In the genomic region with DNA sequence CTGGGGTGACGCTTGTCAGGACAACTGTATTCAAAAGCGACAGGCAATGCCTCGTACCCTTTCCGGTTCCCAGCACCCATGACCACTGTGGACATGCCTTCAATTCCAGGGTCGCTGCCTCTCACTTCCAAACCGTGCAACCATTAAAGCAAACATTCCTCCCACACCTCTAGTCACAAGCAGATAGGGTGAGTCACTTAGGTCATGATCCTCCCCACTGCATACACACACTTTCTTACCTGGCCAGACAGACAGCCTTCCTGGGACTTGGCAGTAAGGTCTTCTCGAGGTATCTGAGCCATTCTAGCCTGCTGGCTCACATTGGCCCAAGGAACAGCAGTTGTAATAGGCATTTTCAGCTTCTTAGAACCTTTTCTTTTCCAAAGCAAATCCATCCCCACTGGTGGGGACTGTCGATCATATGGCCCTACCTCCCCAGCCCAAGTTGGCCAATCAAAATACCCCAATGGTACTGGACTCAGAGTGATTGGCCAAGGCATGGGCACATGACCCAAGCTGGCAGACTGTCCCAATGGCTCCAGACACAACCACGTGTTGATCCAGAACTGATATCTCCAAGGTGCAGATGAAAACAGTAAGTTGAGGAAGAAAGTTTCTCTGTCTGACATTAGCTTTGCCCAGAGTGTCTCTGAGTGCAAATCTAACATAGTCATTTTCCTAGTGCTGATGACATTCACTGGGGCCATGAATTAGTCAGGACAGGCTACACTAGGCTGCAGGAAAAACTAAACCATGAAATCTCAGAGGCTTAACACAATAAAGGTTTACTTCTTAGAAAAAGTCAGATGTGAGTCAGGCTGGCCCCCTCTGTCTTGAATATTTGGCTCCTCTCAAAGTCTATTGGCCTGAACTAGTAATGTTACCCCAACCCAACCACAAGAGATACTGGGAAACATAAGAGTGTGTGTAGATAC, we compare ENCODE assay signal across 1 cellular context.
TF ChIP-seq lines count a peak whose summit lies in the region.

No MANE protein-coding gene starts in this region.

TF ChIP-seq in K562, 482 proteins besides CTCF, POLR2A, EP300 and RAD21 (continued from another document and continues in another):
- TF ChIP-seq ZNF609 (CRISPR knock-in tag; IDR thresholded peaks at IDR 0.05; ENCODE audit: borderline replicate concordance) (no peak), HDGF (IDR thresholded peaks at IDR 0.05) (0 out of 2 replicates have a peak, but pooled peaks have one; percentile 25), ZNF24 (IDR thresholded peaks at IDR 0.05) (no peak), ZNF184 (CRISPR knock-in tag; IDR thresholded peaks at IDR 0.05) (no peak), RHOXF2B (CRISPR knock-in tag; conservative IDR thresholded peaks at IDR 0.05) (no peak), MCM7 (IDR thresholded peaks at IDR 0.05) (no peak), ZNF318 (IDR thresholded peaks at IDR 0.05; ENCODE audit: borderline replicate concordance in 1 of 2, low read depth in 1 of 2) (no peak), PHF8 (IDR thresholded peaks at IDR 0.05; ENCODE audit: borderline replicate concordance, low read length) (no peak), TFAP4 (CRISPR knock-in tag; IDR thresholded peaks at IDR 0.05; ENCODE audit: borderline replicate concordance) (no peak), EGR1 (conservative IDR thresholded peaks at IDR 0.05) (peak; percentile 49), PURB (CRISPR knock-in tag; IDR thresholded peaks at IDR 0.05; ENCODE audit: low read depth) (no peak), ZNF507 (tag; conservative IDR thresholded peaks at IDR 0.05) (no peak), MAZ (CRISPR knock-in tag; conservative IDR thresholded peaks at IDR 0.05 in 1 of 2, IDR thresholded peaks at IDR 0.05 in 1 of 2) (peak; percentile 12 to 25; a peak in 1 of 4 replicates), SIN3A (IDR thresholded peaks at IDR 0.05; ENCODE audit: borderline replicate concordance in 2 of 2, control insufficient read depth in 1 of 2, low read depth in 2 of 2, low read length in 2 of 2) (no peak), NR2C1 (IDR thresholded peaks at IDR 0.05) (no peak), NR2C1 (tag; IDR thresholded peaks at IDR 0.05) (no peak; the same call in 1 of the 2 replicates), OTX1 (CRISPR knock-in tag; IDR thresholded peaks at IDR 0.05) (no peak), ZNF445 (CRISPR knock-in tag; IDR thresholded peaks at IDR 0.05; ENCODE audit: low read depth) (no peak), SMARCE1 (IDR thresholded peaks at IDR 0.05) (peak; percentile 93), NFIX (CRISPR knock-in tag; IDR thresholded peaks at IDR 0.05; ENCODE audit: low read depth) (no peak), SP1 (CRISPR knock-in tag; IDR thresholded peaks at IDR 0.05) (peak; percentile 12; the same call in 1 of the 2 replicates), FOXP1 (CRISPR knock-in tag; IDR thresholded peaks at IDR 0.05) (no peak), E2F6 (IDR thresholded peaks at IDR 0.05; ENCODE audit: borderline replicate concordance in 1 of 2, extremely low read depth in 1 of 2, insufficient read depth in 1 of 2, insufficient read length in 1 of 2, low read depth in 1 of 2, low read length in 1 of 2, poor library complexity in 1 of 2, severe bottlenecking in 1 of 2) (peak in 1 of 2 experiments; percentile 42), KAT8 (IDR thresholded peaks at IDR 0.05; ENCODE audit: low read depth) (no peak), ARID1B (IDR thresholded peaks at IDR 0.05) (peak; percentile 86), ZHX1 (conservative IDR thresholded peaks at IDR 0.05; ENCODE audit: low read length) (no peak)
- TF ChIP-seq, protein P1, sequence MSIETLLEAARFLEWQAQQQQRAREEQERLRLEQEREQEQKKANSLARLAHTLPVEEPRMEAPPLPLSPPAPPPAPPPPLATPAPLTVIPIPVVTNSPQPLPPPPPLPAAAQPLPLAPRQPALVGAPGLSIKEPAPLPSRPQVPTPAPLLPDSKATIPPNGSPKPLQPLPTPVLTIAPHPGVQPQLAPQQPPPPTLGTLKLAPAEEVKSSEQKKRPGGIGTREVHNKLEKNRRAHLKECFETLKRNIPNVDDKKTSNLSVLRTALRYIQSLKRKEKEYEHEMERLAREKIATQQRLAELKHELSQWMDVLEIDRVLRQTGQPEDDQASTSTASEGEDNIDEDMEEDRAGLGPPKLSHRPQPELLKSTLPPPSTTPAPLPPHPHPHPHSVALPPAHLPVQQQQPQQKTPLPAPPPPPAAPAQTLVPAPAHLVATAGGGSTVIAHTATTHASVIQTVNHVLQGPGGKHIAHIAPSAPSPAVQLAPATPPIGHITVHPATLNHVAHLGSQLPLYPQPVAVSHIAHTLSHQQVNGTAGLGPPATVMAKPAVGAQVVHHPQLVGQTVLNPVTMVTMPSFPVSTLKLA (conservative IDR thresholded peaks at IDR 0.05), result 0 out of 4 replicates have a peak, but pooled peaks of 1 of the 2 experiments have one; percentile 25
- TF ChIP-seq, protein P2, sequence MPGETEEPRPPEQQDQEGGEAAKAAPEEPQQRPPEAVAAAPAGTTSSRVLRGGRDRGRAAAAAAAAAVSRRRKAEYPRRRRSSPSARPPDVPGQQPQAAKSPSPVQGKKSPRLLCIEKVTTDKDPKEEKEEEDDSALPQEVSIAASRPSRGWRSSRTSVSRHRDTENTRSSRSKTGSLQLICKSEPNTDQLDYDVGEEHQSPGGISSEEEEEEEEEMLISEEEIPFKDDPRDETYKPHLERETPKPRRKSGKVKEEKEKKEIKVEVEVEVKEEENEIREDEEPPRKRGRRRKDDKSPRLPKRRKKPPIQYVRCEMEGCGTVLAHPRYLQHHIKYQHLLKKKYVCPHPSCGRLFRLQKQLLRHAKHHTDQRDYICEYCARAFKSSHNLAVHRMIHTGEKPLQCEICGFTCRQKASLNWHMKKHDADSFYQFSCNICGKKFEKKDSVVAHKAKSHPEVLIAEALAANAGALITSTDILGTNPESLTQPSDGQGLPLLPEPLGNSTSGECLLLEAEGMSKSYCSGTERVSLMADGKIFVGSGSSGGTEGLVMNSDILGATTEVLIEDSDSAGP (CRISPR knock-in tag; IDR thresholded peaks at IDR 0.05), result no peak
- TF ChIP-seq, protein P3, sequence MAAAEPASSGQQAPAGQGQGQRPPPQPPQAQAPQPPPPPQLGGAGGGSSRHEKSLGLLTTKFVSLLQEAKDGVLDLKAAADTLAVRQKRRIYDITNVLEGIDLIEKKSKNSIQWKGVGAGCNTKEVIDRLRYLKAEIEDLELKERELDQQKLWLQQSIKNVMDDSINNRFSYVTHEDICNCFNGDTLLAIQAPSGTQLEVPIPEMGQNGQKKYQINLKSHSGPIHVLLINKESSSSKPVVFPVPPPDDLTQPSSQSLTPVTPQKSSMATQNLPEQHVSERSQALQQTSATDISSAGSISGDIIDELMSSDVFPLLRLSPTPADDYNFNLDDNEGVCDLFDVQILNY (CRISPR knock-in tag; IDR thresholded peaks at IDR 0.05), result no peak
